Comparison of ENCODE assay signal across 14 cellular contexts in the genomic region with DNA sequence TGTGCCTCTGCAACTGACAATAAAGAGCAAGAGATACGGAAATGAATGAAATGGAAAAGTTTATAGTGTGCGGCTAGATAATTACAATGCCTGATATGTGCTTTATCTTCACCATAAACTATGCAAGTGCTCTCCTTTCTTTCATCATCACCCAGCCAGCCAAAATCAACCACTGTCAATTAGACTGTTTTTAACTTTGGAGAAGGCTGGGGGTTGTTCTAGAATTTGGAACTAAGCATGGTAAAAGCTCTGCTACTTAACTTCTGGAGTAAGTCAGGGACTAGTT.
"Had no signal": no experiment of that assay in that cellular context is flagged by ENCODE, and none has a peak within 500 bp of the region (broad histone marks: within the 10 kb centered on the region; RNA-seq: fewer than 3 reads in every experiment).

No MANE protein-coding gene starts in this region.

- H3K9me3 ChIP-seq: adrenal gland, ascending aorta, gastrocnemius medialis, stomach, vagina had no signal

- H3K27me3 ChIP-seq: adrenal gland, ascending aorta, brain microvascular endothelial cell, gastrocnemius medialis, vagina had no signal

- DNase-seq: activated CD4-positive, alpha-beta T cell treated with anti-CD3 and anti-CD28 coated beads for 1 hour; activated T-cell treated with anti-CD3 and anti-CD28 coated beads, Interleukin-2, amount 50 U/mL, for 1 hour; effector CD8-positive, alpha-beta T cell had no signal

- H3K4me3 ChIP-seq: adrenal gland, ascending aorta, gastrocnemius medialis, stomach, vagina had no signal

- H3K27ac Mint-ChIP-seq: activated naive CD4-positive, alpha-beta T cell treated with anti-CD3 and anti-CD28 coated beads, Interleukin-2, amount 50 U/mL, for 72 hours; dendritic cell treated with granulocyte-macrophage colony-stimulating factor and Interleukin-4, amounts not matched to agents 40 ng/mL and 50 ng/mL, for 4 days; memory B cell; stimulated activated memory B cell treated with anti-CD40 and anti-IgM and Interleukin-4, amounts not matched to agents 10 μg/mL and 1 μg/mL and 100 μg/mL, for 72 hours; T-helper 2 cell treated with Interferon-gamma antibody and Interleukin-4, amounts not matched to agents 5 μg/mL and 100 μg/mL, for 36 hours had no signal

- H3K36me3 Mint-ChIP-seq: activated naive CD4-positive, alpha-beta T cell treated with anti-CD3 and anti-CD28 coated beads, Interleukin-2, amount 50 U/mL, for 72 hours; memory B cell; stimulated activated memory B cell treated with anti-CD40 and anti-IgM and Interleukin-4, amounts not matched to agents 10 μg/mL and 1 μg/mL and 100 μg/mL, for 72 hours had no signal

- H3K4me1 Mint-ChIP-seq: memory B cell; stimulated activated memory B cell treated with anti-CD40 and anti-IgM and Interleukin-4, amounts not matched to agents 10 μg/mL and 1 μg/mL and 100 μg/mL, for 72 hours had no signal

- H3K4me3 Mint-ChIP-seq: dendritic cell treated with granulocyte-macrophage colony-stimulating factor and Interleukin-4, amounts not matched to agents 40 ng/mL and 50 ng/mL, for 4 days; memory B cell; stimulated activated memory B cell treated with anti-CD40 and anti-IgM and Interleukin-4, amounts not matched to agents 10 μg/mL and 1 μg/mL and 100 μg/mL, for 72 hours; T-helper 2 cell treated with Interferon-gamma antibody and Interleukin-4, amounts not matched to agents 5 μg/mL and 100 μg/mL, for 36 hours had no signal

- H3K4me1 ChIP-seq: ascending aorta, gastrocnemius medialis, vagina had no signal

- H3K36me3 ChIP-seq: adrenal gland, ascending aorta, brain microvascular endothelial cell, gastrocnemius medialis, stomach, vagina had no signal

- H3K27ac ChIP-seq: adrenal gland, ascending aorta, brain microvascular endothelial cell, gastrocnemius medialis, stomach, vagina had no signal

- H3K9me3 Mint-ChIP-seq: activated naive CD4-positive, alpha-beta T cell treated with anti-CD3 and anti-CD28 coated beads, Interleukin-2, amount 50 U/mL, for 72 hours; dendritic cell treated with granulocyte-macrophage colony-stimulating factor and Interleukin-4, amounts not matched to agents 40 ng/mL and 50 ng/mL, for 4 days; memory B cell; stimulated activated memory B cell treated with anti-CD40 and anti-IgM and Interleukin-4, amounts not matched to agents 10 μg/mL and 1 μg/mL and 100 μg/mL, for 72 hours; T-helper 2 cell treated with Interferon-gamma antibody and Interleukin-4, amounts not matched to agents 5 μg/mL and 100 μg/mL, for 36 hours had no signal
